10 cellular contexts compared by ENCODE assay signal in genomic region chr7:43735802-43736603, GRCh38. TPM values are rescaled to one million over a fixed set of nuclear protein-coding genes. Genes with fewer than 3 reads are reported as not detected.
DNase-seq lines count a peak whose midpoint lies in the region; ATAC-seq lines count a peak whose summit lies in the region.
"Had no signal": no experiment of that assay in that cellular context is flagged by ENCODE, and none has a peak within 500 bp of the region (broad histone marks: within the 10 kb centered on the region; RNA-seq: fewer than 3 reads in every experiment).

No MANE protein-coding gene starts in this region.

- no peak overlapping the region for H3K27ac ChIP-seq in caudate nucleus (ENCODE audit: low read depth, low read length)
- H3K27ac ChIP-seq: 22Rv1, ascending aorta had no signal

- ATAC-seq in HG02798 (IDR thresholded peaks at IDR 0.05; ENCODE audit: poor library complexity, unreplicated experiment), result peak; percentile 83

- DNase-seq in SIG-M5 treated with dmso at 0.1 percent for 504 hours (lab: John Stamatoyannopoulos, UW; ENCODE audit: unreplicated experiment) (peak; percentile 30), SIG-M5 (lab: John Stamatoyannopoulos, UW) (no peak), RPMI7951 (ENCODE audit: low read depth) (peak; percentile 31), cerebellar nuclear complex (lab: John Stamatoyannopoulos, UW) (no peak), caudate nucleus (lab: John Stamatoyannopoulos, UW) (no peak), NCI-H1436 treated with DMSO at 0.1 percent for 48 hours (lab: John Stamatoyannopoulos, UW) (no peak)
- DNase-seq in stimulated activated CD4-positive, alpha-beta T cell treated with anti-CD3 and anti-CD28 coated beads, Interleukin-1b, Interleukin-23, amount 100 ng/mL, for 48 hours, result peak; percentile 67

RNA-seq across cellular contexts. Expression of gene COA1, which starts 6.7 kb away (rescaled TPM):
- total RNA-seq in RPMI7951 (2014; rRNA removed; shearing (Covaris generic)), result 228 and 245 TPM in 2 replicates

RNA-seq across cellular contexts. Expression of gene BLVRA, which starts 22.5 kb away (rescaled TPM):
- total RNA-seq in RPMI7951 (2014; rRNA removed; shearing (Covaris generic)), result 65.5 and 84.7 TPM in 2 replicates

Comparison
In these comparisons a context has a peak if more than half of its experiments do, and no peak if none do; other contexts are left out.
1. DNase-seq: peak in SIG-M5 treated with dmso at 0.1 percent for 504 hours (single experiment), RPMI7951 (single experiment) and stimulated activated CD4-positive, alpha-beta T cell treated with anti-CD3 and anti-CD28 coated beads, Interleukin-1b, Interleukin-23, amount 100 ng/mL, for 48 hours (single experiment); none in SIG-M5 (single experiment), cerebellar nuclear complex (0 of 2), caudate nucleus (0 of 61) and NCI-H1436 treated with DMSO at 0.1 percent for 48 hours (single experiment).